20 cellular contexts compared by ENCODE assay signal in the genomic region with DNA sequence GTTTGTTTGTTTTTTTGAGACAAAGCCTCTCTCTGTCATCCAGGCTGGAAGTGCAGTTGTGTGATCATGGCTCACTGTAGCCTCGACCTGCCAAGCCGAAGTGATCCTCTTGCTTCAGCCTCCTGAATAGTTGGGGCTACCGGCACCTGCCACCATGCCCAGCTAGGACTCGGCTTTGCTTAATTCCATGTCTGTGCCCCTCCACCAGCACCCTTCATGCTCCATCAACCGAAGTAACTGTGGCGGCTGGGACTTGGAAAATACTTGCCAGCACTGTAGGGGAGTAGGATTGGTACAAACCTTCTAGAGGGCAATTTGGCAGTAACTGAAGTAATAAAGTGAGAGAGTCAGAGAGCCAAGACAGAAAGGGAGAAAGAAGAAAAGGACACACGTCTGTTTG. TPM values are rescaled to one million over a fixed set of nuclear protein-coding genes. Genes with fewer than 3 reads are reported as not detected.
"Had no signal": no experiment of that assay in that cellular context is flagged by ENCODE, and none has a peak within 500 bp of the region (broad histone marks: within the 10 kb centered on the region; RNA-seq: fewer than 3 reads in every experiment).

No MANE protein-coding gene starts in this region.

- DNase-seq: activated CD4-positive, alpha-beta T cell treated with anti-CD3 and anti-CD28 coated beads for 1 hour; anterior cingulate cortex; body of pancreas; dermis blood vessel endothelial cell; effector CD8-positive, alpha-beta T cell; erythroblast; foreskin fibroblast; kidney; left lung; naive B cell; retina; spleen; stimulated activated CD4-positive, alpha-beta T cell treated with anti-CD3 and anti-CD28 coated beads, Interleukin-4, amount 100 ng/mL, for 1 hour; stimulated activated naive CD4-positive, alpha-beta T cell treated with Interleukin-2 at 50 U/mL for 16 hours; upper lobe of left lung had no signal

- H3K9me3 Mint-ChIP-seq: activated T-helper 17 cell treated with anti-CD3 and anti-CD28 coated beads, Interleukin-2, amount 50 U/mL, for 72 hours; naive B cell had no signal

- H3K4me3 ChIP-seq: body of pancreas, left lung, lung, spleen, thoracic aorta had no signal

- H3K27ac ChIP-seq: body of pancreas, left lung, spleen, thoracic aorta had no signal

- H3K9me3 ChIP-seq: body of pancreas, left lung, spleen, thoracic aorta, upper lobe of left lung had no signal

- H3K36me3 Mint-ChIP-seq: naive B cell had no signal

- H3K4me3 Mint-ChIP-seq: naive B cell had no signal

- ATAC-seq: activated T-helper 17 cell treated with anti-CD3 and anti-CD28 coated beads, Interleukin-2, amount 50 U/mL, for 72 hours; body of pancreas; left lung; SK-N-SH treated with all-trans-retinoic acid at 6 μM for 48 hours had no signal

- H3K27ac Mint-ChIP-seq: progenitor cell of endocrine pancreas had no signal

- H3K27me3 Mint-ChIP-seq: activated T-helper 17 cell treated with anti-CD3 and anti-CD28 coated beads, Interleukin-2, amount 50 U/mL, for 72 hours; naive B cell; progenitor cell of endocrine pancreas had no signal

RNA-seq across cellular contexts. Expression of a gene that starts 19.0 kb away (rescaled TPM):
- total RNA-seq: activated T-helper 17 cell treated with anti-CD3 and anti-CD28 coated beads, Interleukin-2, amount 50 U/mL, for 72 hours had no signal
